Comparison of ENCODE assay signal across 1 cellular context in genomic region chr10:79003183-79004100, GRCh38.
TF ChIP-seq lines count a peak whose summit lies in the region.

No MANE protein-coding gene starts in this region.

TF ChIP-seq in K562, 482 proteins besides CTCF, POLR2A, EP300 and RAD21 (continued from another document):
- TF ChIP-seq, protein P1, sequence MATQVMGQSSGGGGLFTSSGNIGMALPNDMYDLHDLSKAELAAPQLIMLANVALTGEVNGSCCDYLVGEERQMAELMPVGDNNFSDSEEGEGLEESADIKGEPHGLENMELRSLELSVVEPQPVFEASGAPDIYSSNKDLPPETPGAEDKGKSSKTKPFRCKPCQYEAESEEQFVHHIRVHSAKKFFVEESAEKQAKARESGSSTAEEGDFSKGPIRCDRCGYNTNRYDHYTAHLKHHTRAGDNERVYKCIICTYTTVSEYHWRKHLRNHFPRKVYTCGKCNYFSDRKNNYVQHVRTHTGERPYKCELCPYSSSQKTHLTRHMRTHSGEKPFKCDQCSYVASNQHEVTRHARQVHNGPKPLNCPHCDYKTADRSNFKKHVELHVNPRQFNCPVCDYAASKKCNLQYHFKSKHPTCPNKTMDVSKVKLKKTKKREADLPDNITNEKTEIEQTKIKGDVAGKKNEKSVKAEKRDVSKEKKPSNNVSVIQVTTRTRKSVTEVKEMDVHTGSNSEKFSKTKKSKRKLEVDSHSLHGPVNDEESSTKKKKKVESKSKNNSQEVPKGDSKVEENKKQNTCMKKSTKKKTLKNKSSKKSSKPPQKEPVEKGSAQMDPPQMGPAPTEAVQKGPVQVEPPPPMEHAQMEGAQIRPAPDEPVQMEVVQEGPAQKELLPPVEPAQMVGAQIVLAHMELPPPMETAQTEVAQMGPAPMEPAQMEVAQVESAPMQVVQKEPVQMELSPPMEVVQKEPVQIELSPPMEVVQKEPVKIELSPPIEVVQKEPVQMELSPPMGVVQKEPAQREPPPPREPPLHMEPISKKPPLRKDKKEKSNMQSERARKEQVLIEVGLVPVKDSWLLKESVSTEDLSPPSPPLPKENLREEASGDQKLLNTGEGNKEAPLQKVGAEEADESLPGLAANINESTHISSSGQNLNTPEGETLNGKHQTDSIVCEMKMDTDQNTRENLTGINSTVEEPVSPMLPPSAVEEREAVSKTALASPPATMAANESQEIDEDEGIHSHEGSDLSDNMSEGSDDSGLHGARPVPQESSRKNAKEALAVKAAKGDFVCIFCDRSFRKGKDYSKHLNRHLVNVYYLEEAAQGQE (CRISPR knock-in tag; IDR thresholded peaks at IDR 0.05; ENCODE audit: low read depth): no peak
- no peak for TF ChIP-seq ZFP30 (CRISPR knock-in tag; IDR thresholded peaks at IDR 0.05; ENCODE audit: borderline replicate concordance)
- 0 out of 2 replicates have a peak, but pooled peaks have one; percentile 16 for TF ChIP-seq BHLHE40 (IDR thresholded peaks at IDR 0.05; ENCODE audit: low read length)
- TF ChIP-seq, protein P2, sequence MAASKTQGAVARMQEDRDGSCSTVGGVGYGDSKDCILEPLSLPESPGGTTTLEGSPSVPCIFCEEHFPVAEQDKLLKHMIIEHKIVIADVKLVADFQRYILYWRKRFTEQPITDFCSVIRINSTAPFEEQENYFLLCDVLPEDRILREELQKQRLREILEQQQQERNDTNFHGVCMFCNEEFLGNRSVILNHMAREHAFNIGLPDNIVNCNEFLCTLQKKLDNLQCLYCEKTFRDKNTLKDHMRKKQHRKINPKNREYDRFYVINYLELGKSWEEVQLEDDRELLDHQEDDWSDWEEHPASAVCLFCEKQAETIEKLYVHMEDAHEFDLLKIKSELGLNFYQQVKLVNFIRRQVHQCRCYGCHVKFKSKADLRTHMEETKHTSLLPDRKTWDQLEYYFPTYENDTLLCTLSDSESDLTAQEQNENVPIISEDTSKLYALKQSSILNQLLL (CRISPR knock-in tag; IDR thresholded peaks at IDR 0.05; ENCODE audit: borderline replicate concordance): no peak
- no peak for TF ChIP-seq ZNF174 (CRISPR knock-in tag; IDR thresholded peaks at IDR 0.05)
- no peak for TF ChIP-seq ZNF282 (CRISPR knock-in tag; IDR thresholded peaks at IDR 0.05)
- TF ChIP-seq, protein P3, sequence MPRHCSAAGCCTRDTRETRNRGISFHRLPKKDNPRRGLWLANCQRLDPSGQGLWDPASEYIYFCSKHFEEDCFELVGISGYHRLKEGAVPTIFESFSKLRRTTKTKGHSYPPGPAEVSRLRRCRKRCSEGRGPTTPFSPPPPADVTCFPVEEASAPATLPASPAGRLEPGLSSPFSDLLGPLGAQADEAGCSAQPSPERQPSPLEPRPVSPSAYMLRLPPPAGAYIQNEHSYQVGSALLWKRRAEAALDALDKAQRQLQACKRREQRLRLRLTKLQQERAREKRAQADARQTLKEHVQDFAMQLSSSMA (CRISPR knock-in tag; IDR thresholded peaks at IDR 0.05): no peak
- no peak for TF ChIP-seq NR2C1 (IDR thresholded peaks at IDR 0.05)
- TF ChIP-seq NR2C1 (tag; IDR thresholded peaks at IDR 0.05): no peak
- no peak for TF ChIP-seq TARDBP (IDR thresholded peaks at IDR 0.05)
- TF ChIP-seq ZNF77 (CRISPR knock-in tag; IDR thresholded peaks at IDR 0.05): no peak
- no peak for TF ChIP-seq ZBTB17 (CRISPR knock-in tag; IDR thresholded peaks at IDR 0.05)
- no peak for TF ChIP-seq BRD4 (IDR thresholded peaks at IDR 0.05)
- TF ChIP-seq NFXL1 (CRISPR knock-in tag; IDR thresholded peaks at IDR 0.05): no peak
- TF ChIP-seq MCM5 (IDR thresholded peaks at IDR 0.05; ENCODE audit: low read depth): no peak
- 0 out of 2 replicates have a peak, but pooled peaks have one; percentile 16 for TF ChIP-seq ZNF384 (IDR thresholded peaks at IDR 0.05; ENCODE audit: low read depth, low read length)
- no peak for TF ChIP-seq CBX8 (IDR thresholded peaks at IDR 0.05; ENCODE audit: borderline replicate concordance, extremely low read depth, low read depth, low read length, poor library complexity, severe bottlenecking)
- TF ChIP-seq HNRNPL (IDR thresholded peaks at IDR 0.05; ENCODE audit: low read depth, low read length): no peak
- TF ChIP-seq, protein P4, sequence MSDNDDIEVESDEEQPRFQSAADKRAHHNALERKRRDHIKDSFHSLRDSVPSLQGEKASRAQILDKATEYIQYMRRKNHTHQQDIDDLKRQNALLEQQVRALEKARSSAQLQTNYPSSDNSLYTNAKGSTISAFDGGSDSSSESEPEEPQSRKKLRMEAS (CRISPR knock-in tag; IDR thresholded peaks at IDR 0.05): no peak
- TF ChIP-seq USF1 (CRISPR knock-in tag; IDR thresholded peaks at IDR 0.05): no peak
- no peak for TF ChIP-seq CCAR2 (IDR thresholded peaks at IDR 0.05; ENCODE audit: low read depth, low read length)
- no peak for TF ChIP-seq HMGN3 (IDR thresholded peaks at IDR 0.05; ENCODE audit: borderline replicate concordance, extremely low read depth, insufficient read length, low read depth, low read length)
- no peak for TF ChIP-seq ZKSCAN8 (CRISPR knock-in tag; IDR thresholded peaks at IDR 0.05)
- peak; percentile 1; the same call in 1 of the 2 replicates for TF ChIP-seq NFE2 (IDR thresholded peaks at IDR 0.05; ENCODE audit: low read depth)
- no peak for TF ChIP-seq TFE3 (CRISPR knock-in tag; IDR thresholded peaks at IDR 0.05)
- no peak for TF ChIP-seq GATA2 (CRISPR knock-in tag; IDR thresholded peaks at IDR 0.05)
- 0 out of 2 replicates have a peak, but pooled peaks have one; percentile 8 for TF ChIP-seq ZNF121 (CRISPR knock-in tag; conservative IDR thresholded peaks at IDR 0.05)
- no peak for TF ChIP-seq ARID3A (IDR thresholded peaks at IDR 0.05; ENCODE audit: borderline replicate concordance, low read depth, low read length)
- TF ChIP-seq, protein P5, sequence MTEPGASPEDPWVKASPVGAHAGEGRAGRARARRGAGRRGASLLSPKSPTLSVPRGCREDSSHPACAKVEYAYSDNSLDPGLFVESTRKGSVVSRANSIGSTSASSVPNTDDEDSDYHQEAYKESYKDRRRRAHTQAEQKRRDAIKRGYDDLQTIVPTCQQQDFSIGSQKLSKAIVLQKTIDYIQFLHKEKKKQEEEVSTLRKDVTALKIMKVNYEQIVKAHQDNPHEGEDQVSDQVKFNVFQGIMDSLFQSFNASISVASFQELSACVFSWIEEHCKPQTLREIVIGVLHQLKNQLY (CRISPR knock-in tag; conservative IDR thresholded peaks at IDR 0.05): no peak
- no peak for TF ChIP-seq ZKSCAN1 (IDR thresholded peaks at IDR 0.05; ENCODE audit: low read depth, low read length)
- TF ChIP-seq ZNF23 (CRISPR knock-in tag; IDR thresholded peaks at IDR 0.05): no peak
- TF ChIP-seq, protein P6, sequence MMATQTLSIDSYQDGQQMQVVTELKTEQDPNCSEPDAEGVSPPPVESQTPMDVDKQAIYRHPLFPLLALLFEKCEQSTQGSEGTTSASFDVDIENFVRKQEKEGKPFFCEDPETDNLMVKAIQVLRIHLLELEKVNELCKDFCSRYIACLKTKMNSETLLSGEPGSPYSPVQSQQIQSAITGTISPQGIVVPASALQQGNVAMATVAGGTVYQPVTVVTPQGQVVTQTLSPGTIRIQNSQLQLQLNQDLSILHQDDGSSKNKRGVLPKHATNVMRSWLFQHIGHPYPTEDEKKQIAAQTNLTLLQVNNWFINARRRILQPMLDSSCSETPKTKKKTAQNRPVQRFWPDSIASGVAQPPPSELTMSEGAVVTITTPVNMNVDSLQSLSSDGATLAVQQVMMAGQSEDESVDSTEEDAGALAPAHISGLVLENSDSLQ (IDR thresholded peaks at IDR 0.05): peak; percentile 66
- TF ChIP-seq ERF (CRISPR knock-in tag; IDR thresholded peaks at IDR 0.05): no peak
- no peak for TF ChIP-seq ZNF318 (IDR thresholded peaks at IDR 0.05; ENCODE audit: borderline replicate concordance in 1 of 2, low read depth in 1 of 2)
- peak; percentile 8 for TF ChIP-seq MEIS2 (IDR thresholded peaks at IDR 0.05; ENCODE audit: partially characterized antibody)
- TF ChIP-seq NRF1 (conservative IDR thresholded peaks at IDR 0.05 in 1 of 2, IDR thresholded peaks at IDR 0.05 in 1 of 2): peak; percentile 15 to 46; a peak in 2 of 4 replicates
- no peak for TF ChIP-seq KDM2B (CRISPR knock-in tag; IDR thresholded peaks at IDR 0.05)
